In the genomic region with DNA sequence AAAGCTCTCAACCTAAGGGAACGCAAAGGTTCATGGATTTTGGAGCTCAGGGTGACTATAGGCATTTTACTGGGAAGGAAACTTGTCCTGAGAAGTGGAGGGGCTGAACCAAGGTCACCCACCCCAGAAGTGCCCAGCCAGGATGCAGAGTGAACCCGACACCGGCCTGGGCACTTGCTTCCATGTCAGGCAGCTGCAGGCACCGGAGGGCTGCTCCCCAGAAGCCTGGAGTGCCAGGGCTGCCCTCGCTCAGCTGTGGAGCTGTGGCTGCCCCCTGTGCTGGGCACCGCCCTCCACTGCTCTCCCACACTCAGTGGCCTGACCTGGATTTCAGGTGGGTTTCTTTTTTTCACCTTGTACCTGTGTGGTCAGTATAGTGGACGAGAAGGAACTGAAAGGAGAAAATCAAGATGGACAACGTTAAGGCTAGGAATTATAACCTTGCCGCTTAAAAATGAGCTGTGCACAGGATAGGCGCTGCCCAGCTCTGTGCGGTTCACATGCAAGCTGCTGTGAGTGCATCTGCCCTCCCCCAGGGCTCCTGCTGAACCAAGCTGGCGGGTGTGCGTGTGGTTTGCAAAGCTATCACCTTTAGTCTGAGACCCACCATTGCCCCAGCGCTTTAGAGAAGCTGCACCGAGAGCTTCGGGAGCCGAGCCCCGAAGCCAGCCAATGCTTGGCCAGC, we compare ENCODE assay signal across 10 cellular contexts. TPM values are rescaled to one million over a fixed set of nuclear protein-coding genes. Genes with fewer than 3 reads are reported as not detected.
DNase-seq lines count a peak whose midpoint lies in the region; ATAC-seq and TF ChIP-seq lines count a peak whose summit lies in the region.
"Had no signal": no experiment of that assay in that cellular context is flagged by ENCODE, and none has a peak within 500 bp of the region (broad histone marks: within the 10 kb centered on the region; RNA-seq: fewer than 3 reads in every experiment).

No MANE protein-coding gene starts in this region.

- peaks cover 82% of the 10 kb centered on the region for H3K79me2 ChIP-seq in SK-N-SH (ENCODE audit: insufficient read depth)

- no peak for ATAC-seq in SK-N-SH treated with all-trans-retinoic acid at 6 μM for 48 hours

- H3K9ac ChIP-seq in SK-N-SH (peak overlapping the region; percentile 85; the same call in 1 of the 2 replicates), skeletal muscle tissue (ENCODE audit: low read depth in 1 of 3, low read length in 3 of 3) (peak overlapping the region in 2 of 3 donors; percentile 54 to 83)

- H3K4me3 ChIP-seq in SK-N-SH (ENCODE audit: low read depth in 2 of 2, low read length in 1 of 2) (peak overlapping the region; percentile 82 to 89; a peak in 2 of 4 replicates), WERI-Rb-1 (ENCODE audit: low read depth, low read length) (peak overlapping the region; percentile 29), foreskin fibroblast (ENCODE audit: low read depth in 1 of 2, low read length in 2 of 2) (peak overlapping the region; percentile 97 to 99), skeletal muscle tissue (ENCODE audit: low read length in 3 of 3) (peak overlapping the region in 2 of 3 donors; percentile 2 to 22)

- WGBS in SK-N-SH (ENCODE audit: low lambda C conversion rate): 89% methylated on average over 13 of the region's 18 CpGs

- no peak for TF ChIP-seq EP300 in SK-N-SH (IDR thresholded peaks at IDR 0.05; ENCODE audit: borderline replicate concordance in 1 of 2, low read depth in 1 of 2, low read length in 1 of 2)

- no peak for DNase-seq in SK-N-SH
- peak; percentile 26 for DNase-seq in WERI-Rb-1
- DNase-seq in foreskin fibroblast: no peak
- no peak for DNase-seq in activated CD4-positive, CD25-positive, alpha-beta regulatory T cell (lab: John Stamatoyannopoulos, UW)
- DNase-seq in occipital lobe (lab: John Stamatoyannopoulos, UW): no peak
- DNase-seq in OCI-M2 (lab: John Stamatoyannopoulos, UW; ENCODE audit: unreplicated experiment): no peak
- DNase-seq: NCI-H69 had no signal

- H4K20me1 ChIP-seq in SK-N-SH (ENCODE audit: insufficient read depth): peaks cover 56% of the 10 kb centered on the region

- H3F3A ChIP-seq in SK-N-SH (replicated peaks; ENCODE audit: insufficient read depth): peaks cover 16% of the 10 kb centered on the region

- H3K27ac ChIP-seq in SK-N-SH (ENCODE audit: low read depth in 2 of 2, low read length in 1 of 2): no peak overlapping the region
- H3K27ac ChIP-seq in WERI-Rb-1: peak overlapping the region; percentile 55
- peak overlapping the region; percentile 17 for H3K27ac ChIP-seq in skeletal muscle tissue (ENCODE audit: low read depth, low read length)

- no peaks in the 10 kb centered on the region for H3K9me3 ChIP-seq in SK-N-SH
- no peaks in the 10 kb centered on the region for H3K9me3 ChIP-seq in WERI-Rb-1 (ENCODE audit: severe bottlenecking)
- H3K9me3 ChIP-seq in skeletal muscle tissue (ENCODE audit: control insufficient read depth in 3 of 3, low read length in 3 of 3): no peaks in the 10 kb centered on the region
- H3K9me3 ChIP-seq: prostate gland had no signal

- POLR2A ChIA-PET in SK-N-SH (lab: Yijun Ruan, JAX): interaction anchor here (0.6 kb wide), 1 partner anchor 215 kb away, joined by 3 read pairs; a partner anchor contains a TSS

- no peak overlapping the region for H2AFZ ChIP-seq in SK-N-SH (ENCODE audit: low read depth)

- TF ChIP-seq CTCF in SK-N-SH (IDR thresholded peaks at IDR 0.05) (no peak), WERI-Rb-1 (IDR thresholded peaks at IDR 0.05; ENCODE audit: low read depth, low read length) (no peak), foreskin fibroblast (IDR thresholded peaks at IDR 0.05; ENCODE audit: low read depth, low read length) (no peak)

- peaks cover 4% of the 10 kb centered on the region in 2 experiments for H3K36me3 ChIP-seq in SK-N-SH (replicated peaks in 1 of 2; ENCODE audit: control insufficient read depth in 1 of 2, insufficient read depth in 2 of 2, low read length in 1 of 2)
- H3K36me3 ChIP-seq in WERI-Rb-1: peaks cover 20% of the 10 kb centered on the region
- peaks cover 0 to 2% (median 0%) of the 10 kb centered on the region in 3 donors for H3K36me3 ChIP-seq in skeletal muscle tissue (ENCODE audit: control insufficient read depth in 3 of 3, insufficient read depth in 3 of 3, low read length in 3 of 3)
- H3K36me3 ChIP-seq: prostate gland had no signal

- CTCF ChIA-PET in SK-N-SH (lab: Yijun Ruan, JAX): interaction anchor here (1.0 kb wide), 1 partner anchor 74 kb away, joined by 4 read pairs; a partner anchor contains a TSS

- peak overlapping the region; percentile 97 for H3K4me2 ChIP-seq in SK-N-SH

- peaks cover 13 to 22% of the 10 kb centered on the region in 2 experiments; a peak in 3 of 4 replicates for H3K4me1 ChIP-seq in SK-N-SH (ENCODE audit: control insufficient read depth in 1 of 2, insufficient read depth in 2 of 2, low read depth in 1 of 2, low read length in 1 of 2)
- H3K4me1 ChIP-seq in skeletal muscle tissue (ENCODE audit: control insufficient read depth in 3 of 3, insufficient read depth in 3 of 3, low read length in 3 of 3): peaks cover 29 to 43% (median 29%) of the 10 kb centered on the region in 3 donors

- H3K27me3 ChIP-seq in SK-N-SH (ENCODE audit: insufficient read depth) (no peaks in the 10 kb centered on the region), WERI-Rb-1 (ENCODE audit: insufficient read depth, low read depth, severe bottlenecking) (no peaks in the 10 kb centered on the region), skeletal muscle tissue (ENCODE audit: control insufficient read depth in 3 of 3, insufficient read depth in 3 of 3, low read length in 3 of 3) (no peaks in the 10 kb centered on the region)

- no peaks in the 10 kb centered on the region for H3K9me2 ChIP-seq in SK-N-SH

- no peak for TF ChIP-seq RAD21 in SK-N-SH (IDR thresholded peaks at IDR 0.05; ENCODE audit: low read length)

TF ChIP-seq in SK-N-SH, 30 proteins besides CTCF, POLR2A, EP300 and RAD21:
- TF ChIP-seq NFIC (IDR thresholded peaks at IDR 0.05; ENCODE audit: borderline replicate concordance) (no peak), SMC3 (IDR thresholded peaks at IDR 0.05; ENCODE audit: low read depth, low read length) (no peak)

TF ChIP-seq in SK-N-SH treated with all-trans-retinoic acid at 6 μM for 48 hours, 23 proteins besides CTCF, POLR2A, EP300 and RAD21 (continues in another document):
- no peak for TF ChIP-seq ZNF70 (CRISPR knock-in tag; IDR thresholded peaks at IDR 0.05)
- no peak for TF ChIP-seq SNAI2 (CRISPR knock-in tag; IDR thresholded peaks at IDR 0.05)
- TF ChIP-seq ZC3H10 (CRISPR knock-in tag; IDR thresholded peaks at IDR 0.05): no peak
- TF ChIP-seq ZFP30 (CRISPR knock-in tag; IDR thresholded peaks at IDR 0.05): no peak
- TF ChIP-seq ISL1 (CRISPR knock-in tag; IDR thresholded peaks at IDR 0.05): no peak
- TF ChIP-seq GLIS3 (CRISPR knock-in tag; IDR thresholded peaks at IDR 0.05): no peak
- TF ChIP-seq CSDC2 (CRISPR knock-in tag; IDR thresholded peaks at IDR 0.05): no peak
- TF ChIP-seq OSR1 (CRISPR knock-in tag; IDR thresholded peaks at IDR 0.05): no peak
- TF ChIP-seq, protein P1, sequence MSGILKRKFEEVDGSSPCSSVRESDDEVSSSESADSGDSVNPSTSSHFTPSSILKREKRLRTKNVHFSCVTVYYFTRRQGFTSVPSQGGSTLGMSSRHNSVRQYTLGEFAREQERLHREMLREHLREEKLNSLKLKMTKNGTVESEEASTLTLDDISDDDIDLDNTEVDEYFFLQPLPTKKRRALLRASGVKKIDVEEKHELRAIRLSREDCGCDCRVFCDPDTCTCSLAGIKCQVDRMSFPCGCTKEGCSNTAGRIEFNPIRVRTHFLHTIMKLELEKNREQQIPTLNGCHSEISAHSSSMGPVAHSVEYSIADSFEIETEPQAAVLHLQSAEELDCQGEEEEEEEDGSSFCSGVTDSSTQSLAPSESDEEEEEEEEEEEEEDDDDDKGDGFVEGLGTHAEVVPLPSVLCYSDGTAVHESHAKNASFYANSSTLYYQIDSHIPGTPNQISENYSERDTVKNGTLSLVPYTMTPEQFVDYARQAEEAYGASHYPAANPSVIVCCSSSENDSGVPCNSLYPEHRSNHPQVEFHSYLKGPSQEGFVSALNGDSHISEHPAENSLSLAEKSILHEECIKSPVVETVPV (CRISPR knock-in tag; IDR thresholded peaks at IDR 0.05): no peak
- TF ChIP-seq ZFP3 (CRISPR knock-in tag; IDR thresholded peaks at IDR 0.05): no peak
- no peak for TF ChIP-seq ESRRG (CRISPR knock-in tag; IDR thresholded peaks at IDR 0.05)
- TF ChIP-seq, protein P2, sequence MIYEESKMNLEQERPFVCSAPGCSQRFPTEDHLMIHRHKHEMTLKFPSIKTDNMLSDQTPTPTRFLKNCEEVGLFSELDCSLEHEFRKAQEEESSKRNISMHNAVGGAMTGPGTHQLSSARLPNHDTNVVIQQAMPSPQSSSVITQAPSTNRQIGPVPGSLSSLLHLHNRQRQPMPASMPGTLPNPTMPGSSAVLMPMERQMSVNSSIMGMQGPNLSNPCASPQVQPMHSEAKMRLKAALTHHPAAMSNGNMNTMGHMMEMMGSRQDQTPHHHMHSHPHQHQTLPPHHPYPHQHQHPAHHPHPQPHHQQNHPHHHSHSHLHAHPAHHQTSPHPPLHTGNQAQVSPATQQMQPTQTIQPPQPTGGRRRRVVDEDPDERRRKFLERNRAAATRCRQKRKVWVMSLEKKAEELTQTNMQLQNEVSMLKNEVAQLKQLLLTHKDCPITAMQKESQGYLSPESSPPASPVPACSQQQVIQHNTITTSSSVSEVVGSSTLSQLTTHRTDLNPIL (CRISPR knock-in tag; IDR thresholded peaks at IDR 0.05; ENCODE audit: low read depth): no peak
- TF ChIP-seq BACH2 (CRISPR knock-in tag; IDR thresholded peaks at IDR 0.05; ENCODE audit: borderline replicate concordance): no peak

RNA-seq across cellular contexts. Expression of a gene that starts 2.2 kb away (rescaled TPM):
- 53.6 and 57.3 TPM in 2 replicates for polyA plus RNA-seq in SK-N-SH (2012; rRNA removed)
- polyA plus RNA-seq in SK-N-SH (2012; cell fraction: cytosol; rRNA removed): 5.9 and 8.9 TPM in 2 replicates
- polyA plus RNA-seq in SK-N-SH (2012; cell fraction: nucleus; rRNA removed): 414 and 492 TPM in 2 replicates
- 28.7 TPM for total RNA-seq in skeletal muscle tissue
- total RNA-seq in occipital lobe: 84.5 TPM

RNA-seq across cellular contexts. Expression of a gene that starts 30.1 kb away (rescaled TPM):
- polyA plus RNA-seq in SK-N-SH (2012; rRNA removed): 36.9 and 67.4 TPM in 2 replicates
- polyA plus RNA-seq in SK-N-SH (2012; cell fraction: cytosol; rRNA removed): 40.6 and 51.8 TPM in 2 replicates
- polyA plus RNA-seq in SK-N-SH (2012; cell fraction: nucleus; rRNA removed): 34.4 and 41.1 TPM in 2 replicates
- total RNA-seq in skeletal muscle tissue: 22.4 TPM
- total RNA-seq in occipital lobe: 28.5 TPM

Comparison
In these comparisons a context has a peak if more than half of its experiments do, and no peak if none do; other contexts are left out.
1. H3K27ac ChIP-seq: peak in WERI-Rb-1 (single experiment) and skeletal muscle tissue (single experiment); none in SK-N-SH (0 of 2).
2. H3K4me3 ChIP-seq: peak in every context shown above with its lines; median percentile 98 in foreskin fibroblast; 86 in SK-N-SH; 29 in WERI-Rb-1; 12 in skeletal muscle tissue.